Comparison of ENCODE assay signal across 7 cellular contexts in genomic region chr19:1847348-1847683, GRCh38. TPM values are rescaled to one million over a fixed set of nuclear protein-coding genes. Genes with fewer than 3 reads are reported as not detected.
A peak's percentile ranks its signal among the peaks of the same experiment; 100 is the strongest.
DNase-seq lines count a peak whose midpoint lies in the region; ATAC-seq and TF ChIP-seq lines count a peak whose summit lies in the region.

No MANE protein-coding gene starts in this region.

- POLR2A ChIA-PET in activated CD4-positive, alpha-beta memory T cell treated with anti-CD3 and anti-CD28 coated beads, Interleukin-2, amount 10 ng/mL, durations not matched to agents 7 days and 5 days (lab: Charles Lee), result interaction anchor here (1.9 to 2.0 kb wide), 2 partner anchors 9 to 10 kb away, joined by 8 to 9 read pairs; no protein-coding TSS in a partner anchor

- peak overlapping the region; percentile 87 for H3K4me3 Mint-ChIP-seq in activated CD4-positive, alpha-beta memory T cell treated with anti-CD3 and anti-CD28 coated beads, Interleukin-2, amount 10 ng/mL, durations not matched to agents 7 days and 5 days

- CTCF ChIA-PET in activated CD4-positive, alpha-beta memory T cell treated with anti-CD3 and anti-CD28 coated beads, Interleukin-2, amount 10 ng/mL, durations not matched to agents 7 days and 5 days (lab: Charles Lee), result interaction anchor here (1.1 to 2.0 kb wide), 2 partner anchors 8 to 10 kb away, joined by 4 to 8 read pairs; no protein-coding TSS in a partner anchor

- ATAC-seq in HG03342 (IDR thresholded peaks at IDR 0.05; ENCODE audit: unreplicated experiment) (no peak), GM18498 (IDR thresholded peaks at IDR 0.05; ENCODE audit: unreplicated experiment) (no peak)

- peaks cover 47% of the 10 kb centered on the region for H3K4me1 Mint-ChIP-seq in activated CD4-positive, alpha-beta memory T cell treated with anti-CD3 and anti-CD28 coated beads, Interleukin-2, amount 10 ng/mL, durations not matched to agents 7 days and 5 days

- in situ Hi-C loops in HAP-1 (cut with MboI; ENCODE audit: low sequenced_read_pairs), result no loop called here

- H3K4me1 ChIP-seq in HAP-1, result peaks cover 7% of the 10 kb centered on the region
- peaks cover 7% of the 10 kb centered on the region; the same call in 1 of the 2 replicates for H3K4me1 ChIP-seq in iPS DF 6.9 (ENCODE audit: control insufficient read depth, insufficient read depth, low read length)
- H3K4me1 ChIP-seq in spleen, result peaks cover 50 to 92% (median 75%) of the 10 kb centered on the region in 6 donors

- no peak for TF ChIP-seq CTCF in spleen (IDR thresholded peaks at IDR 0.05 in 8 of 11, conservative IDR thresholded peaks at IDR 0.05 in 3 of 11)

- no CpG with 5 or more reads among the region's 12 CpGs for WGBS in iPS DF 6.9 (ENCODE audit: insufficient coverage, insufficient read length)
- WGBS in spleen, 5 donors, result 4 to 9% (median 6%) methylated on average over 12 of the region's 12 CpGs

- no peaks in the 10 kb centered on the region for H3K9me3 Mint-ChIP-seq in activated CD4-positive, alpha-beta memory T cell treated with anti-CD3 and anti-CD28 coated beads, Interleukin-2, amount 10 ng/mL, durations not matched to agents 7 days and 5 days

- H3K9me3 ChIP-seq in HAP-1 (no peaks in the 10 kb centered on the region), iPS DF 6.9 (ENCODE audit: control insufficient read depth, insufficient read depth, low read length) (no peaks in the 10 kb centered on the region), spleen (no peaks in the 10 kb centered on the region)

- DNase-seq in HAP-1 (ENCODE audit: low spot score in 2 of 2), result no peak
- no peak for DNase-seq in activated CD4-positive, alpha-beta memory T cell treated with anti-CD3 and anti-CD28 coated beads, Interleukin-2, amount 10 ng/mL, durations not matched to agents 7 days and 5 days
- DNase-seq in iPS DF 6.9 (ENCODE audit: low read depth, low spot score), result no peak
- no peak for DNase-seq in spleen
- DNase-seq in NCI-H526 treated with DMSO at 0.1 percent for 48 hours (lab: John Stamatoyannopoulos, UW), result no peak

- peak overlapping the region; percentile 88 for H3K27ac Mint-ChIP-seq in activated CD4-positive, alpha-beta memory T cell treated with anti-CD3 and anti-CD28 coated beads, Interleukin-2, amount 10 ng/mL, durations not matched to agents 7 days and 5 days

- TF ChIP-seq POLR2A in spleen (IDR thresholded peaks at IDR 0.05), result no peak

- intact Hi-C loops in spleen (cut with DNase I; ENCODE audit: low total_unique reads), result no loop called here

- H3K4me3 ChIP-seq in HAP-1 (peak overlapping the region; percentile 91), iPS DF 6.9 (ENCODE audit: low read length) (peak overlapping the region; percentile 86), spleen (peak overlapping the region; percentile 95 to 100 (median 99))

- H3K36me3 ChIP-seq in HAP-1 (replicated peaks) (peaks cover 7% of the 10 kb centered on the region), iPS DF 6.9 (ENCODE audit: control insufficient read depth, insufficient read depth, low read length) (no peaks in the 10 kb centered on the region), spleen (peaks cover 0 to 45% (median 5%) of the 10 kb centered on the region in 6 donors)

- no peaks in the 10 kb centered on the region for H3K36me3 Mint-ChIP-seq in activated CD4-positive, alpha-beta memory T cell treated with anti-CD3 and anti-CD28 coated beads, Interleukin-2, amount 10 ng/mL, durations not matched to agents 7 days and 5 days (ENCODE audit: low read depth)

- no peaks in the 10 kb centered on the region for H3K27me3 Mint-ChIP-seq in activated CD4-positive, alpha-beta memory T cell treated with anti-CD3 and anti-CD28 coated beads, Interleukin-2, amount 10 ng/mL, durations not matched to agents 7 days and 5 days

- H3K27me3 ChIP-seq in HAP-1 (ENCODE audit: low read depth), result no peaks in the 10 kb centered on the region
- H3K27me3 ChIP-seq in iPS DF 6.9 (ENCODE audit: control insufficient read depth, insufficient read depth, low read length), result no peaks in the 10 kb centered on the region
- H3K27me3 ChIP-seq in spleen (replicated peaks in 1 of 7), result no peaks in the 10 kb centered on the region

- H3K27ac ChIP-seq in iPS DF 6.9 (ENCODE audit: low read length) (no peak overlapping the region), spleen (peak overlapping the region; percentile 99 to 100 (median 99))

RNA-seq across cellular contexts. Expression of gene REXO1, which starts 1.0 kb away (rescaled TPM):
- 10 to 100 TPM; 46.5 to 47.5 TPM for total RNA-seq in activated CD4-positive, alpha-beta memory T cell treated with anti-CD3 and anti-CD28 coated beads, Interleukin-2, amount 10 ng/mL, durations not matched to agents 7 days and 5 days
- total RNA-seq in spleen, result 10 to 100 TPM; 35.7 to 88.1 (median 59.2) TPM
- polyA plus RNA-seq in spleen, result 10 to 100 TPM; 13.4 to 52.3 (median 27.4) TPM

RNA-seq across cellular contexts. Expression of gene KLF16, which starts 16.1 kb away (rescaled TPM):
- 10 to 100 TPM; 24.6 to 25.7 TPM for total RNA-seq in activated CD4-positive, alpha-beta memory T cell treated with anti-CD3 and anti-CD28 coated beads, Interleukin-2, amount 10 ng/mL, durations not matched to agents 7 days and 5 days
- 10 to 100 TPM; 12.9 to 39.0 (median 29.5) TPM for total RNA-seq in spleen
- polyA plus RNA-seq in spleen, result 10 to 100 TPM in 1 of 3 donors, 1 to 10 TPM in 2; 7.1 to 19.5 (median 8.1) TPM

RNA-seq across cellular contexts. Expression of gene ATP8B3, which starts 35.2 kb away (rescaled TPM):
- total RNA-seq in activated CD4-positive, alpha-beta memory T cell treated with anti-CD3 and anti-CD28 coated beads, Interleukin-2, amount 10 ng/mL, durations not matched to agents 7 days and 5 days, result 10 to 100 TPM; 22.5 to 23.3 TPM
- total RNA-seq in spleen, result 10 to 100 TPM in 1 of 7 donors, 1 to 10 TPM in 6; 5.4 to 10.1 (median 7.3) TPM
- polyA plus RNA-seq in spleen, result 1 to 10 TPM; 1.9 to 3.9 (median 2.3) TPM

RNA-seq across cellular contexts. Expression of gene ABHD17A, which starts 38.0 kb away (rescaled TPM):
- 100 to 1,000 TPM; 255 to 259 TPM for total RNA-seq in activated CD4-positive, alpha-beta memory T cell treated with anti-CD3 and anti-CD28 coated beads, Interleukin-2, amount 10 ng/mL, durations not matched to agents 7 days and 5 days
- 100 to 1,000 TPM in 2 of 7 donors, 10 to 100 TPM in 5; 73.4 to 104 (median 83.0) TPM for total RNA-seq in spleen
- 100 to 1,000 TPM in 1 of 3 donors, 10 to 100 TPM in 2; 80.4 to 107 (median 88.1) TPM for polyA plus RNA-seq in spleen

RNA-seq across cellular contexts. Expression of gene ADAT3, which starts 57.9 kb away (rescaled TPM):
- 10 to 100 TPM; 13.3 to 15.5 TPM for total RNA-seq in activated CD4-positive, alpha-beta memory T cell treated with anti-CD3 and anti-CD28 coated beads, Interleukin-2, amount 10 ng/mL, durations not matched to agents 7 days and 5 days
- 10 to 100 TPM in 2 of 7 donors, 1 to 10 TPM in 5; 6.4 to 11.0 (median 8.3) TPM for total RNA-seq in spleen
- polyA plus RNA-seq in spleen, result 1 to 10 TPM; 3.2 to 9.4 (median 4.0) TPM
